1 cellular context compared by ENCODE assay signal in genomic region chr4:17511950-17512795, GRCh38.
TF ChIP-seq lines count a peak whose summit lies in the region.

Gene QDPR, minus strand, starts transcription at chr4:17512090. Its CDS starts 36 bp downstream, at chr4:17512054.

TF ChIP-seq in HepG2, 621 proteins besides CTCF, POLR2A, EP300 and RAD21 (continued from another document and continues in another):
- TF ChIP-seq ZSCAN31 (CRISPR knock-in tag; IDR thresholded peaks at IDR 0.05; ENCODE audit: low read depth) (no peak), SCMH1 (CRISPR knock-in tag; IDR thresholded peaks at IDR 0.05; ENCODE audit: borderline replicate concordance) (no peak), PCBP2 (optimal IDR thresholded peaks at IDR 0.05; ENCODE audit: low read depth, low read length, poor library complexity, severe bottlenecking) (no peak), ZFY (CRISPR knock-in tag; IDR thresholded peaks at IDR 0.05) (peak; percentile 59), GPN1 (CRISPR knock-in tag; IDR thresholded peaks at IDR 0.05; ENCODE audit: borderline replicate concordance) (no peak), ZMAT3 (CRISPR knock-in tag; conservative IDR thresholded peaks at IDR 0.05) (no peak), ZNF234 (CRISPR knock-in tag; conservative IDR thresholded peaks at IDR 0.05) (no peak), RXRB (CRISPR knock-in tag; IDR thresholded peaks at IDR 0.05; ENCODE audit: borderline replicate concordance) (peak; percentile 45; the same call in 1 of the 2 replicates), ZNF580 (CRISPR knock-in tag; IDR thresholded peaks at IDR 0.05; ENCODE audit: borderline replicate concordance, low read depth) (no peak), KDM3A (CRISPR knock-in tag; IDR thresholded peaks at IDR 0.05; ENCODE audit: low read depth) (no peak), CBX1 (IDR thresholded peaks at IDR 0.05; ENCODE audit: low read depth) (no peak), AFF4 (CRISPR knock-in tag; IDR thresholded peaks at IDR 0.05) (no peak), FOXK1 (CRISPR knock-in tag; IDR thresholded peaks at IDR 0.05; ENCODE audit: borderline replicate concordance, low read depth) (0 out of 2 replicates have a peak, but pooled peaks have one; percentile 7), ZNF432 (CRISPR knock-in tag; IDR thresholded peaks at IDR 0.05; ENCODE audit: borderline replicate concordance) (no peak), PITX1 (CRISPR knock-in tag; IDR thresholded peaks at IDR 0.05) (no peak), SALL1 (CRISPR knock-in tag; IDR thresholded peaks at IDR 0.05) (peak; percentile 66), MXI1 (IDR thresholded peaks at IDR 0.05; ENCODE audit: borderline replicate concordance, low read depth, low read length) (peak; percentile 35; the same call in 1 of the 3 replicates), ZNF788 (CRISPR knock-in tag; IDR thresholded peaks at IDR 0.05; ENCODE audit: borderline replicate concordance) (no peak; the same call in 1 of the 2 replicates), BORCS8-MEF2B (CRISPR knock-in tag; IDR thresholded peaks at IDR 0.05) (peak; percentile 31; the same call in 1 of the 2 replicates), ISX (CRISPR knock-in tag; conservative IDR thresholded peaks at IDR 0.05) (no peak), MYNN (CRISPR knock-in tag; IDR thresholded peaks at IDR 0.05; ENCODE audit: low read depth) (no peak), EHMT2 (IDR thresholded peaks at IDR 0.05; ENCODE audit: borderline replicate concordance, low read depth, low read length) (no peak), SMAD9 (CRISPR knock-in tag; IDR thresholded peaks at IDR 0.05) (no peak), ZNF883 (CRISPR knock-in tag; IDR thresholded peaks at IDR 0.05; ENCODE audit: not compliant biosample characterization) (peak; percentile 50), ATF7-NPFF (CRISPR knock-in tag; IDR thresholded peaks at IDR 0.05; ENCODE audit: low read depth) (peak; percentile 51), SP1 (IDR thresholded peaks at IDR 0.05) (no peak), SP1 (CRISPR knock-in tag; IDR thresholded peaks at IDR 0.05) (no peak), ZNF768 (CRISPR knock-in tag; IDR thresholded peaks at IDR 0.05) (peak; percentile 53; the same call in 1 of the 2 replicates), CREBL2 (CRISPR knock-in tag; IDR thresholded peaks at IDR 0.05; ENCODE audit: borderline replicate concordance) (no peak), SRSF1 (optimal IDR thresholded peaks at IDR 0.05; ENCODE audit: low read depth, low read length) (no peak), FLYWCH1 (CRISPR knock-in tag; IDR thresholded peaks at IDR 0.05) (no peak), HOXA9 (CRISPR knock-in tag; IDR thresholded peaks at IDR 0.05; ENCODE audit: borderline replicate concordance) (no peak), POLR2G (IDR thresholded peaks at IDR 0.05; ENCODE audit: low read depth, low read length) (peak; percentile 74), CEBPG (CRISPR knock-in tag; IDR thresholded peaks at IDR 0.05) (no peak), ZNF224 (CRISPR knock-in tag; IDR thresholded peaks at IDR 0.05) (no peak), ISL2 (CRISPR knock-in tag; IDR thresholded peaks at IDR 0.05) (no peak), ZNF33A (CRISPR knock-in tag; IDR thresholded peaks at IDR 0.05; ENCODE audit: borderline replicate concordance) (no peak), ARID5B (CRISPR knock-in tag; IDR thresholded peaks at IDR 0.05) (0 out of 2 replicates have a peak, but pooled peaks have one; percentile 21), KDM4B (CRISPR knock-in tag; IDR thresholded peaks at IDR 0.05) (0 out of 2 replicates have a peak, but pooled peaks have one; percentile 11), ZNF142 (CRISPR knock-in tag; IDR thresholded peaks at IDR 0.05) (no peak), THRA (CRISPR knock-in tag; IDR thresholded peaks at IDR 0.05; ENCODE audit: borderline replicate concordance) (0 out of 2 replicates have a peak, but pooled peaks have one; percentile 22), HDAC2 (CRISPR knock-in tag; IDR thresholded peaks at IDR 0.05) (no peak), IKZF5 (CRISPR knock-in tag; IDR thresholded peaks at IDR 0.05) (no peak)
- TF ChIP-seq, protein P1, sequence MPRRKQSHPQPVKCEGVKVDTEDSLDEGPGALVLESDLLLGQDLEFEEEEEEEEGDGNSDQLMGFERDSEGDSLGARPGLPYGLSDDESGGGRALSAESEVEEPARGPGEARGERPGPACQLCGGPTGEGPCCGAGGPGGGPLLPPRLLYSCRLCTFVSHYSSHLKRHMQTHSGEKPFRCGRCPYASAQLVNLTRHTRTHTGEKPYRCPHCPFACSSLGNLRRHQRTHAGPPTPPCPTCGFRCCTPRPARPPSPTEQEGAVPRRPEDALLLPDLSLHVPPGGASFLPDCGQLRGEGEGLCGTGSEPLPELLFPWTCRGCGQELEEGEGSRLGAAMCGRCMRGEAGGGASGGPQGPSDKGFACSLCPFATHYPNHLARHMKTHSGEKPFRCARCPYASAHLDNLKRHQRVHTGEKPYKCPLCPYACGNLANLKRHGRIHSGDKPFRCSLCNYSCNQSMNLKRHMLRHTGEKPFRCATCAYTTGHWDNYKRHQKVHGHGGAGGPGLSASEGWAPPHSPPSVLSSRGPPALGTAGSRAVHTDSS (CRISPR knock-in tag; conservative IDR thresholded peaks at IDR 0.05), result no peak
- TF ChIP-seq, protein P2, sequence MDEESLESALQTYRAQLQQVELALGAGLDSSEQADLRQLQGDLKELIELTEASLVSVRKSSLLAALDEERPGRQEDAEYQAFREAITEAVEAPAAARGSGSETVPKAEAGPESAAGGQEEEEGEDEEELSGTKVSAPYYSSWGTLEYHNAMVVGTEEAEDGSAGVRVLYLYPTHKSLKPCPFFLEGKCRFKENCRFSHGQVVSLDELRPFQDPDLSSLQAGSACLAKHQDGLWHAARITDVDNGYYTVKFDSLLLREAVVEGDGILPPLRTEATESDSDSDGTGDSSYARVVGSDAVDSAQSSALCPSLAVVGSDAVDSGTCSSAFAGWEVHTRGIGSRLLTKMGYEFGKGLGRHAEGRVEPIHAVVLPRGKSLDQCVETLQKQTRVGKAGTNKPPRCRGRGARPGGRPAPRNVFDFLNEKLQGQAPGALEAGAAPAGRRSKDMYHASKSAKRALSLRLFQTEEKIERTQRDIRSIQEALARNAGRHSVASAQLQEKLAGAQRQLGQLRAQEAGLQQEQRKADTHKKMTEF (CRISPR knock-in tag; IDR thresholded peaks at IDR 0.05), result no peak
